1 cellular context compared by ENCODE assay signal in the genomic region with DNA sequence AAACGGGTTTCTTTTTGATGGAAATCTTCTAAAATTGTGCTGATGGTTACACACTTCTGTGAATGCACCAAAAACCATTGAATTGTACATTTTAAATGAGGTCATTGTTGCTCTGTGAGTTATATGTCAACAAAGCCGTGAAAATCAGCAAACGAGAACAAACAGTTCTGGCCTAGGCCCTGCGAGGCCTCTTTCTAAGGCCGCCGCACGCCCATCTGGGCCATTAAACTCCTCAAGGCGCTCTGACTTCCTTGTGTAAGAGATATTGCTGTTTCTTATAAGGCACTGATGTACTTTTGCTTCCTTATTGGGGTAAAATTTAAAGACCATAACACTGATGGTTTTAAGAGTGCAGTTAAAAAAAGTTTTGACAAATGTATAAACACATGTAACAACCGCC.
TF ChIP-seq lines count a peak whose summit lies in the region.

No MANE protein-coding gene starts in this region.

TF ChIP-seq in H1, 55 proteins besides CTCF, POLR2A, EP300 and RAD21 (continued from another document):
- TF ChIP-seq SAP30 (IDR thresholded peaks at IDR 0.05; ENCODE audit: insufficient read depth, insufficient replicate concordance, low read length) (no peak), SIN3A (conservative IDR thresholded peaks at IDR 0.05 in 1 of 2, IDR thresholded peaks at IDR 0.05 in 1 of 2; ENCODE audit: low read depth in 1 of 2, low read length in 2 of 2) (no peak), SRF (IDR thresholded peaks at IDR 0.05; ENCODE audit: low read depth, low read length) (no peak), HDAC6 (IDR thresholded peaks at IDR 0.05; ENCODE audit: low read depth, low read length) (no peak), CHD2 (IDR thresholded peaks at IDR 0.05; ENCODE audit: low read length) (no peak)
